ENCODE assay signal across 27 cellular contexts in the genomic region with DNA sequence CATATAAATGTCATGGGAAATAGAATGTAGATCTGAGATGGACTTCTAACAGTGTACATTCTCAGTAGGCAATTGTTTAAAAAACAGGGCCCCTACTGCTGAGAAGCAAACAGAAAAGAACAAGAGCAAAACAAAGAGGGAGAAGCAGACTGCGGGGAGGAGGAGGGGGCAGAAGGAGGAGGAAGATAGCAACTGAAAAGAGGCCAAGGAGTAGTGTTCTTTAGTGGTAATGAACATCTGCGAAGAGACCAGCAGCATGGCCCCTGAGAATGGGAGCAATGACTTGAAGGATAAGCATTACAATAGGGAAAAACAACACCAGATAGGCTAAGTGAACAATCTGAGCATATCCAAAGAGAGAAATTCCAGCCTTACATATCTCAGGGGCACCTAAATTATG. TPM values are rescaled to one million over a fixed set of nuclear protein-coding genes. Genes with fewer than 3 reads are reported as not detected.
"Had no signal": no experiment of that assay in that cellular context is flagged by ENCODE, and none has a peak within 500 bp of the region (broad histone marks: within the 10 kb centered on the region; RNA-seq: fewer than 3 reads in every experiment).

No MANE protein-coding gene starts in this region.

- H3K4me1 ChIP-seq: colonic mucosa, esophagus muscularis mucosa, foreskin keratinocyte, gastroesophageal sphincter, heart left ventricle, prostate gland, right atrium auricular region, tibial nerve, upper lobe of left lung had no signal

- H3K27me3 ChIP-seq: colonic mucosa, esophagus muscularis mucosa, foreskin keratinocyte, gastroesophageal sphincter, right atrium auricular region, tibial nerve, upper lobe of left lung had no signal

- H3K36me3 Mint-ChIP-seq: memory B cell; natural killer cell; stimulated activated memory B cell treated with anti-CD40 and anti-IgM and Interleukin-4, amounts not matched to agents 10 μg/mL and 1 μg/mL and 100 μg/mL, for 72 hours had no signal

- H3K4me3 Mint-ChIP-seq: dendritic cell treated with granulocyte-macrophage colony-stimulating factor and Interleukin-4, amounts not matched to agents 40 ng/mL and 50 ng/mL, for 4 days; memory B cell; natural killer cell; stimulated activated memory B cell treated with anti-CD40 and anti-IgM and Interleukin-4, amounts not matched to agents 10 μg/mL and 1 μg/mL and 100 μg/mL, for 72 hours; stimulated activated naive CD8-positive, alpha-beta T cell treated with anti-CD3 and anti-CD28 coated beads, Interleukin-15, Interleukin-2, amounts not matched to agents 100 ng/mL and 50 ng/mL, for 24 hours had no signal

- H3K36me3 ChIP-seq: colonic mucosa, esophagus muscularis mucosa, gastroesophageal sphincter, heart left ventricle, prostate gland, right atrium auricular region, thoracic aorta, tibial nerve, upper lobe of left lung had no signal

- H3K27ac ChIP-seq: colonic mucosa, esophagus muscularis mucosa, foreskin keratinocyte, gastroesophageal sphincter, heart left ventricle, prostate gland, right atrium auricular region, thoracic aorta, tibial nerve, upper lobe of left lung had no signal

- H3K27me3 Mint-ChIP-seq: memory B cell; stimulated activated memory B cell treated with anti-CD40 and anti-IgM and Interleukin-4, amounts not matched to agents 10 μg/mL and 1 μg/mL and 100 μg/mL, for 72 hours; stimulated activated naive CD8-positive, alpha-beta T cell treated with anti-CD3 and anti-CD28 coated beads, Interleukin-15, Interleukin-2, amounts not matched to agents 100 ng/mL and 50 ng/mL, for 24 hours had no signal

- H3K4me1 Mint-ChIP-seq: memory B cell; natural killer cell; stimulated activated memory B cell treated with anti-CD40 and anti-IgM and Interleukin-4, amounts not matched to agents 10 μg/mL and 1 μg/mL and 100 μg/mL, for 72 hours had no signal

- H3K27ac Mint-ChIP-seq: dendritic cell treated with granulocyte-macrophage colony-stimulating factor and Interleukin-4, amounts not matched to agents 40 ng/mL and 50 ng/mL, for 4 days; memory B cell; natural killer cell; stimulated activated memory B cell treated with anti-CD40 and anti-IgM and Interleukin-4, amounts not matched to agents 10 μg/mL and 1 μg/mL and 100 μg/mL, for 72 hours; stimulated activated naive CD8-positive, alpha-beta T cell treated with anti-CD3 and anti-CD28 coated beads, Interleukin-15, Interleukin-2, amounts not matched to agents 100 ng/mL and 50 ng/mL, for 24 hours had no signal

- DNase-seq: colonic mucosa; effector CD8-positive, alpha-beta T cell; foreskin keratinocyte; heart left ventricle; hypothalamus; kidney; natural killer cell; nucleus accumbens; stimulated activated CD4-positive, alpha-beta T cell treated with anti-CD3 and anti-CD28 coated beads, Interleukin-2, amount 100 ng/mL, for 24 hours; stimulated activated CD4-positive, alpha-beta T cell treated with anti-CD3 and anti-CD28 coated beads, Interleukin-4, amount 100 ng/mL, for 24 hours; upper lobe of left lung had no signal

- H3K4me2 ChIP-seq: smooth muscle cell had no signal

- H3K9me3 ChIP-seq: colonic mucosa, esophagus muscularis mucosa, gastroesophageal sphincter, heart left ventricle, prostate gland, right atrium auricular region, thoracic aorta, tibial nerve, upper lobe of left lung had no signal

- ATAC-seq: foreskin keratinocyte, gastroesophageal sphincter, heart left ventricle, left lobe of liver, natural killer cell, sciatic nerve had no signal

- H3K4me3 ChIP-seq: colonic mucosa, esophagus muscularis mucosa, gastroesophageal sphincter, heart left ventricle, lung, prostate gland, right atrium auricular region, smooth muscle cell, thoracic aorta, tibial nerve, upper lobe of left lung had no signal

- H3K9me3 Mint-ChIP-seq: dendritic cell treated with granulocyte-macrophage colony-stimulating factor and Interleukin-4, amounts not matched to agents 40 ng/mL and 50 ng/mL, for 4 days; memory B cell; stimulated activated memory B cell treated with anti-CD40 and anti-IgM and Interleukin-4, amounts not matched to agents 10 μg/mL and 1 μg/mL and 100 μg/mL, for 72 hours; stimulated activated naive CD8-positive, alpha-beta T cell treated with anti-CD3 and anti-CD28 coated beads, Interleukin-15, Interleukin-2, amounts not matched to agents 100 ng/mL and 50 ng/mL, for 24 hours had no signal

RNA-seq across cellular contexts. Expression of gene HAPLN1, which starts 36.8 kb away (rescaled TPM):
- total RNA-seq: endothelial cell of umbilical vein, epithelial cell of proximal tubule, foreskin keratinocyte, left lobe of liver, natural killer cell, sciatic nerve, tibial nerve had no signal
